In the genomic region with DNA sequence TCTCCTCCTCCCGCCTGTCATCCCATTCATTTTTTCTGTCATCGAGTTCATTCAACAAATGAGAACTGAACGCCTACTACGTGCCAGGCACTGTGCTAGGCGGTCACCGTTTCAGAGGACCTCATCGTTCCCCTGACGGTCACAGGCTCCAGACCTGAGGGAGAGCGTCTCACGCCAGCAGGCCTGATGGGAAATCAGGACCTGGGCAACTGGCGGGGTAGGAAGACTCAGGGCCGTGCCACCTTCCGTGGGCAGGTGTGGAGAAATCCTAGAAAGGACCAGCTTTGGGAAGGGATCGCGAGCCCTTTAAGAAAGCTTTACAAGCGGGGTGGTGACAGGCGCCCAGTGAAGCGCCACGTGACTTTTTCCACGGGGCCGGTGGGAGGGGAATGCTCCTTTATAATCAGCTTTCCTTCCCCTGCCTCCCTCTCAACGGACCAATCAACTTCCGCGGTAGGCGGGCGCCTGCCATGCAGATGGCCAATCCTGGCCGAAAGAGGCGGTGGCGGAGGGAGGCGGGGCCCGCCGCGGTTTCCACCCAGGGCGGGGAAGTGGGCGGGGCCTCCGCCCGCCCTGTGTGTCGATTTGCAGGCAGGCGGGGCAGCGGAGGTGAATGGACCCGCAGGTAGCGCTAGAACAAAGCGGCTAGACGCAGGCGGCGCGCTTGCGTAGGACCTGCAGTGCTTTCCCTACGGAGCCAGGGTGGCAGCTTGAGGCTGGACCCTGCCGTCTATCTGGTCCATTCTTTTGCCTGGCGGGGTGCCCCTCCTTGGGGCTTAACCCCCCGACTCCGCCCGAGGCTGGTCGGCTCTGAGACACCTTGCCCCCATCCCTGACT, we compare ENCODE assay signal across 8 cellular contexts. TPM values are rescaled to one million over a fixed set of nuclear protein-coding genes. Genes with fewer than 3 reads are reported as not detected.
DNase-seq lines count a peak whose midpoint lies in the region; ATAC-seq and TF ChIP-seq lines count a peak whose summit lies in the region.

No MANE protein-coding gene starts in this region.

- peak; percentile 73 for ATAC-seq in HG03432 (IDR thresholded peaks at IDR 0.05; ENCODE audit: unreplicated experiment)

- peak; percentile 13 for TF ChIP-seq POLR2A in GM19193 (IDR thresholded peaks at IDR 0.05; ENCODE audit: extremely low read depth, insufficient read depth, insufficient read length)

- DNase-seq in Ammon's horn (ENCODE audit: low spot score) (peak; percentile 99), NCI-H460 (ENCODE audit: extremely low read depth, low read depth) (peak; percentile 97), cerebellum (ENCODE audit: low spot score) (peak; percentile 100), islet precursor cell (peak; percentile 100)
- peak; percentile 100 for DNase-seq in activated CD4-positive, alpha-beta T cell treated with anti-CD3 and anti-CD28 coated beads for 1 hour
- DNase-seq in stimulated activated CD4-positive, alpha-beta T cell treated with anti-CD3 and anti-CD28 coated beads, Interleukin-12 subunit alpha, Interleukin-12 subunit beta, amount 100 ng/mL, for 4 hours: peak; percentile 99

RNA-seq across cellular contexts. Expression of a gene that starts 0.8 kb away (rescaled TPM):
- 10.9 and 11.3 TPM in 2 replicates for total RNA-seq in NCI-H460 (2014; rRNA removed; shearing (Covaris generic))
- 10.0 and 10.2 TPM in 2 replicates for polyA plus RNA-seq in NCI-H460 (2014; cell fraction: nucleus; rRNA removed)
- 6.0 TPM for total RNA-seq in cerebellum

Comparison
In these comparisons a context has a peak if more than half of its experiments do, and no peak if none do; other contexts are left out.
1. Peak in every context shown above with its lines: DNase-seq and ATAC-seq.